ENCODE assay signal across 8 cellular contexts in genomic region chr1:24027838-24028468, GRCh38. TPM values are rescaled to one million over a fixed set of nuclear protein-coding genes. Genes with fewer than 3 reads are reported as not detected.
DNase-seq lines count a peak whose midpoint lies in the region; ATAC-seq, FAIRE-seq and TF ChIP-seq lines count a peak whose summit lies in the region.

No MANE protein-coding gene starts in this region.

- no peak for ATAC-seq in HG03457 (IDR thresholded peaks at IDR 0.05; ENCODE audit: unreplicated experiment)
- no peak for ATAC-seq in GM19023 (IDR thresholded peaks at IDR 0.05; ENCODE audit: unreplicated experiment)

- TF ChIP-seq POLR2A in GM12891 (IDR thresholded peaks at IDR 0.05; ENCODE audit: low read depth, low read length): no peak

- in situ Hi-C loops in ACHN (cut with HindIII; ENCODE audit: low pct_ligation_motif_present, low pct_unique_long_range_greater_than_20kb, low sequenced_read_pairs): no loop called here

- FAIRE-seq in GM12891 (lab: Jason Lieb, UNC) (peak; percentile 26), RCC 7860 (lab: Jason Lieb, UNC) (peak; percentile 84)

- peak; percentile 51 for DNase-seq in ACHN
- DNase-seq in GM12891 (ENCODE audit: insufficient read length, low spot score): no peak
- DNase-seq in RCC 7860 (ENCODE audit: low spot score): peak; percentile 41
- DNase-seq in fibroblast of peridontal ligament (ENCODE audit: extremely low read depth): peak; percentile 82
- peak; percentile 54 for DNase-seq in pons (ENCODE audit: low spot score)
- no peak for DNase-seq in SHP77 (lab: John Stamatoyannopoulos, UW)

TF ChIP-seq in GM12891, 5 proteins besides CTCF, POLR2A, EP300 and RAD21:
- TF ChIP-seq PAX5 (IDR thresholded peaks at IDR 0.05; ENCODE audit: insufficient read depth, low read length, severe bottlenecking): no peak
- no peak for TF ChIP-seq POLR2AphosphoS5 (IDR thresholded peaks at IDR 0.05; ENCODE audit: low read depth, low read length)
- TF ChIP-seq POU2F2 (IDR thresholded peaks at IDR 0.05; ENCODE audit: low read depth, low read length): no peak
- TF ChIP-seq TAF1 (IDR thresholded peaks at IDR 0.05; ENCODE audit: low read depth, low read length): no peak
- TF ChIP-seq SPI1 (IDR thresholded peaks at IDR 0.05; ENCODE audit: low read depth, low read length): no peak

RNA-seq across cellular contexts. Expression of gene SRSF10, which starts 47.8 kb away (rescaled TPM):
- 132 TPM for polyA plus RNA-seq in GM12891 (2012; ENCODE audit: low read depth, missing spikeins)

Comparison
In these comparisons a context has a peak if more than half of its experiments do, and no peak if none do; other contexts are left out.
1. DNase-seq: peak in ACHN (single experiment), RCC 7860 (single experiment), fibroblast of peridontal ligament (single experiment) and pons (single experiment); none in GM12891 (single experiment) and SHP77 (0 of 2).